ENCODE assay signal across 1 cellular context in genomic region chr12:2382391-2383155, GRCh38.
TF ChIP-seq lines count a peak whose summit lies in the region.

No MANE protein-coding gene starts in this region.

TF ChIP-seq in H1, 55 proteins besides CTCF, POLR2A, EP300 and RAD21:
- TF ChIP-seq BCL11A (IDR thresholded peaks at IDR 0.05; ENCODE audit: low read depth in 2 of 2, low read length in 2 of 2) (no peak), JUND (IDR thresholded peaks at IDR 0.05; ENCODE audit: low read length) (no peak), RXRA (IDR thresholded peaks at IDR 0.05; ENCODE audit: insufficient read depth, low read depth, low read length) (no peak), CHD1 (IDR thresholded peaks at IDR 0.05; ENCODE audit: low read depth, low read length) (no peak), USF2 (IDR thresholded peaks at IDR 0.05; ENCODE audit: low read length) (no peak), RFX5 (IDR thresholded peaks at IDR 0.05; ENCODE audit: borderline replicate concordance, low read depth, low read length) (no peak)
